In the genomic region with DNA sequence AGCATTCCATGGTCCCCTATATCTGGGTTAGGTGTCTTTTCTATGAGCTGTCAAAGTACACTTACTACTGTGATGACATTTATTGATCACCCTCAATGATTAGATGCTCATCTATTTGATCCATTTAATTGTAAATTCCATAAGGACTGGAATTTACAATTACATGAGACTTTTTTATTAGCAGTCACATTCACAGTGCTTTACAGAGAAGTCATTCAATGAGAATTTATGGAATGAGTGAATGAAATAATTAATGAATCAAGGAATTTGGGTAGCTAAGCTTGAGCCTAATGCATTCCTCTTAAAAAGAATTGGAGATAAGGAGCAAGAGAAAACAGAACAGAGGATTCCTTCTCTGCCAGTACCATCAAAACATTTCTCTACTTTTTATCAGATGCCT, we compare ENCODE assay signal across 29 cellular contexts.
"Had no signal": no experiment of that assay in that cellular context is flagged by ENCODE, and none has a peak within 500 bp of the region (broad histone marks: within the 10 kb centered on the region; RNA-seq: fewer than 3 reads in every experiment).

No MANE protein-coding gene starts in this region.

- H3K9me3 ChIP-seq: stomach, suprapubic skin, testis, thoracic aorta, thyroid gland, tibial artery, tibial nerve, transverse colon, upper lobe of left lung, upper lobe of right lung, uterus, vagina had no signal

- H3K27me3 Mint-ChIP-seq: stimulated activated memory B cell treated with anti-CD40 and anti-IgM and Interleukin-4, amounts not matched to agents 10 μg/mL and 1 μg/mL and 100 μg/mL, for 72 hours; stimulated activated naive B cell treated with anti-CD40 and anti-IgM and Interleukin-4, amounts not matched to agents 10 μg/mL and 1 μg/mL and 100 μg/mL, for 72 hours; stimulated activated naive CD8-positive, alpha-beta T cell treated with anti-CD3 and anti-CD28 coated beads, Interleukin-15, amount 100 ng/mL, for 72 hours; stimulated activated naive CD8-positive, alpha-beta T cell treated with anti-CD3 and anti-CD28 coated beads, Interleukin-15, Interleukin-2, amounts not matched to agents 100 ng/mL and 50 ng/mL, for 24 hours; type B pancreatic cell had no signal

- H3K36me3 ChIP-seq: stomach, suprapubic skin, thoracic aorta, thyroid gland, tibial artery, tibial nerve, transverse colon, upper lobe of left lung, upper lobe of right lung, uterus, vagina had no signal

- H3K4me1 ChIP-seq: stomach, suprapubic skin, testis, thyroid gland, tibial artery, tibial nerve, transverse colon, upper lobe of left lung, upper lobe of right lung, uterus, vagina had no signal

- H3K36me3 Mint-ChIP-seq: stimulated activated effector memory CD8-positive, alpha-beta T cell treated with anti-CD3 and anti-CD28 coated beads, Interleukin-12 subunit alpha, Interleukin-12 subunit beta, amount 100 ng/mL, for 72 hours; stimulated activated memory B cell treated with anti-CD40 and anti-IgM and Interleukin-4, amounts not matched to agents 10 μg/mL and 1 μg/mL and 100 μg/mL, for 72 hours; stimulated activated naive B cell treated with anti-CD40 and anti-IgM and Interleukin-4, amounts not matched to agents 10 μg/mL and 1 μg/mL and 100 μg/mL, for 72 hours; type B pancreatic cell had no signal

- ATAC-seq: stimulated activated effector memory CD8-positive, alpha-beta T cell treated with anti-CD3 and anti-CD28 coated beads, Interleukin-12 subunit alpha, Interleukin-12 subunit beta, amount 100 ng/mL, for 72 hours; stimulated activated memory B cell treated with anti-CD40 and anti-IgM and Interleukin-4, amounts not matched to agents 10 μg/mL and 1 μg/mL and 100 μg/mL, for 72 hours; stimulated activated naive B cell treated with anti-CD40 and anti-IgM and Interleukin-4, amounts not matched to agents 10 μg/mL and 1 μg/mL and 100 μg/mL, for 72 hours; stimulated activated naive CD8-positive, alpha-beta T cell treated with anti-CD3 and anti-CD28 coated beads, Interleukin-15, amount 100 ng/mL, for 72 hours; stimulated activated naive CD8-positive, alpha-beta T cell treated with anti-CD3 and anti-CD28 coated beads, Interleukin-15, Interleukin-2, amounts not matched to agents 100 U/mL and 50 U/mL, for 24 hours; upper lobe of right lung had no signal

- H3K27ac Mint-ChIP-seq: stimulated activated effector memory CD8-positive, alpha-beta T cell treated with anti-CD3 and anti-CD28 coated beads, Interleukin-12 subunit alpha, Interleukin-12 subunit beta, amount 100 ng/mL, for 72 hours; stimulated activated memory B cell treated with anti-CD40 and anti-IgM and Interleukin-4, amounts not matched to agents 10 μg/mL and 1 μg/mL and 100 μg/mL, for 72 hours; stimulated activated naive B cell treated with anti-CD40 and anti-IgM and Interleukin-4, amounts not matched to agents 10 μg/mL and 1 μg/mL and 100 μg/mL, for 72 hours; stimulated activated naive CD8-positive, alpha-beta T cell treated with anti-CD3 and anti-CD28 coated beads, Interleukin-15, amount 100 ng/mL, for 72 hours; stimulated activated naive CD8-positive, alpha-beta T cell treated with anti-CD3 and anti-CD28 coated beads, Interleukin-15, Interleukin-2, amounts not matched to agents 100 ng/mL and 50 ng/mL, for 24 hours; type B pancreatic cell had no signal

- H3K4me1 Mint-ChIP-seq: stimulated activated effector memory CD8-positive, alpha-beta T cell treated with anti-CD3 and anti-CD28 coated beads, Interleukin-12 subunit alpha, Interleukin-12 subunit beta, amount 100 ng/mL, for 72 hours; stimulated activated memory B cell treated with anti-CD40 and anti-IgM and Interleukin-4, amounts not matched to agents 10 μg/mL and 1 μg/mL and 100 μg/mL, for 72 hours; stimulated activated naive B cell treated with anti-CD40 and anti-IgM and Interleukin-4, amounts not matched to agents 10 μg/mL and 1 μg/mL and 100 μg/mL, for 72 hours; stimulated activated naive CD8-positive, alpha-beta T cell treated with anti-CD3 and anti-CD28 coated beads, Interleukin-15, amount 100 ng/mL, for 72 hours had no signal

- H3K9me3 Mint-ChIP-seq: type B pancreatic cell had no signal

- H3K27ac ChIP-seq: stomach, suprapubic skin, testis, thoracic aorta, thyroid gland, tibial artery, tibial nerve, transverse colon, upper lobe of left lung, upper lobe of right lung, uterus, vagina had no signal

- H3K27me3 ChIP-seq: stomach, suprapubic skin, testis, thyroid gland, tibial artery, tibial nerve, transverse colon, upper lobe of left lung, upper lobe of right lung, uterus, vagina had no signal

- DNase-seq: stimulated activated CD4-positive, alpha-beta T cell treated with anti-CD3 and anti-CD28 coated beads, Interleukin-2, amount 100 ng/mL, for 48 hours; stimulated activated CD4-positive, alpha-beta T cell treated with anti-CD3 and anti-CD28 coated beads, Interleukin-4, amount 100 ng/mL, for 1 hour; stimulated activated CD4-positive, alpha-beta T cell treated with anti-CD3 and anti-CD28 coated beads, Interleukin-4, amount 100 ng/mL, for 24 hours; stimulated activated CD4-positive, alpha-beta T cell treated with anti-CD3 and anti-CD28 coated beads, Interleukin-4, amount 100 ng/mL, for 4 hours; stimulated activated CD8-positive, alpha-beta memory T cell treated with anti-CD3 and anti-CD28 coated beads, Interleukin-4, amount 100 ng/mL, for 48 hours; stimulated activated naive B cell treated with anti-CD40 and anti-IgM and Interleukin-4, amounts not matched to agents 10 μg/mL and 1 μg/mL and 100 μg/mL, for 72 hours; stimulated activated naive CD4-positive, alpha-beta T cell; stimulated activated naive CD4-positive, alpha-beta T cell treated with Interleukin-2 at 50 U/mL for 16 hours; stimulated activated naive CD8-positive, alpha-beta T cell treated with anti-CD3 and anti-CD28 coated beads, Interleukin-15, amount 100 ng/mL, for 72 hours; stimulated activated naive CD8-positive, alpha-beta T cell treated with anti-CD3 and anti-CD28 coated beads, Interleukin-15, Interleukin-2, amounts not matched to agents 100 U/mL and 50 U/mL, for 24 hours; stomach; substantia nigra; testis; thyroid gland; tibial artery; transverse colon; trophoblast cell; upper lobe of left lung; upper lobe of right lung; uterus had no signal

- FAIRE-seq: urothelium cell line had no signal

- H3K4me3 ChIP-seq: stomach, suprapubic skin, testis, thoracic aorta, thyroid gland, tibial artery, tibial nerve, transverse colon, upper lobe of left lung, upper lobe of right lung, uterus, vagina had no signal

- H3K4me3 Mint-ChIP-seq: stimulated activated effector memory CD8-positive, alpha-beta T cell treated with anti-CD3 and anti-CD28 coated beads, Interleukin-12 subunit alpha, Interleukin-12 subunit beta, amount 100 ng/mL, for 72 hours; stimulated activated memory B cell treated with anti-CD40 and anti-IgM and Interleukin-4, amounts not matched to agents 10 μg/mL and 1 μg/mL and 100 μg/mL, for 72 hours; stimulated activated naive B cell treated with anti-CD40 and anti-IgM and Interleukin-4, amounts not matched to agents 10 μg/mL and 1 μg/mL and 100 μg/mL, for 72 hours; stimulated activated naive CD8-positive, alpha-beta T cell treated with anti-CD3 and anti-CD28 coated beads, Interleukin-15, amount 100 ng/mL, for 72 hours; stimulated activated naive CD8-positive, alpha-beta T cell treated with anti-CD3 and anti-CD28 coated beads, Interleukin-15, Interleukin-2, amounts not matched to agents 100 ng/mL and 50 ng/mL, for 24 hours; type B pancreatic cell had no signal
